Comparison of ENCODE assay signal across 24 cellular contexts in the genomic region with DNA sequence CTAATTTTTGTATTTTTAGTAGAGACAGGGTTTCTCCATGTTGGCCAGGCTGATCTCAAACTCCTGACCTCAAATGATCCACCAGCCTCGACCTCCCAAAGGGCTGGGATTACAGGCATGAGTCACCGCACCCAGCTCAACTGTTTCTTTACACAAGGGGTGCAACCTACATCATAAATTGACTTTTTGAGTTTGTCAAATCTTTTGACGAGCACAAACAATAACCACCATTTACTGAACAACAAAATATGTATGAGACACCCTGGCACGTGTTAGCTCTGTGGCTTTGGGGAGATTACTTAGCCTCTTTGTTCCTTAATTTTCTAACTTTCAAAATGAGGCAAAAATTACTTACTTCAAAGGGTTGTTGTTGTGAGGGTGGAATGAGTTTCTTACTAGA. TPM values are rescaled to one million over a fixed set of nuclear protein-coding genes. Genes with fewer than 3 reads are reported as not detected.
"Had no signal": no experiment of that assay in that cellular context is flagged by ENCODE, and none has a peak within 500 bp of the region (broad histone marks: within the 10 kb centered on the region; RNA-seq: fewer than 3 reads in every experiment).

No MANE protein-coding gene starts in this region.

- H3K4me3 ChIP-seq: body of pancreas, gastroesophageal sphincter, heart right ventricle, lung, tibial nerve, vagina had no signal

- H3K27ac ChIP-seq: body of pancreas, gastroesophageal sphincter, heart right ventricle, tibial nerve, vagina had no signal

- H3K36me3 Mint-ChIP-seq: activated naive CD4-positive, alpha-beta T cell treated with anti-CD3 and anti-CD28 coated beads, Interleukin-2, amount 50 U/mL, for 72 hours; mesothelial cell of epicardium; stimulated activated naive B cell treated with anti-CD40 and anti-IgM and Interleukin-4, amounts not matched to agents 10 μg/mL and 1 μg/mL and 100 μg/mL, for 72 hours had no signal

- H3K4me3 Mint-ChIP-seq: activated CD4-positive, alpha-beta T cell treated with anti-CD3 and anti-CD28 coated beads, Interleukin-2, amount 10 ng/mL, durations not matched to agents 7 days and 5 days; activated T-cell treated with anti-CD3 and anti-CD28 coated beads, Interleukin-2, amount 50 U/mL, for 72 hours; mesothelial cell of epicardium; neural crest cell; stimulated activated naive B cell treated with anti-CD40 and anti-IgM and Interleukin-4, amounts not matched to agents 10 μg/mL and 1 μg/mL and 100 μg/mL, for 72 hours; T-helper 2 cell treated with Interferon-gamma antibody and Interleukin-4, amounts not matched to agents 5 μg/mL and 100 μg/mL, for 36 hours had no signal

- DNase-seq: activated CD4-positive, alpha-beta T cell treated with anti-CD3 and anti-CD28 coated beads, Interleukin-2, amount 10 ng/mL, durations not matched to agents 7 days and 5 days; activated CD4-positive, CD25-positive, alpha-beta regulatory T cell; activated CD8-positive, alpha-beta memory T cell treated with anti-CD3 and anti-CD28 coated beads, Interleukin-2, amount 50 U/mL, for 48 hours; activated gamma-delta T cell; activated T-cell treated with anti-CD3 and anti-CD28 coated beads, Interleukin-2, amount 50 U/mL, for 72 hours; amygdala; body of pancreas; effector CD8-positive, alpha-beta T cell; heart right ventricle; stimulated activated CD4-positive, alpha-beta T cell treated with anti-CD3 and anti-CD28 coated beads, Interleukin-15, amount 100 ng/mL, for 24 hours; stimulated activated CD4-positive, alpha-beta T cell treated with anti-CD3 and anti-CD28 coated beads, Interleukin-4, amount 100 ng/mL, for 1 hour; stimulated activated naive B cell treated with anti-CD40 and anti-IgM and Interleukin-4, amounts not matched to agents 10 μg/mL and 1 μg/mL and 100 μg/mL, for 72 hours; substantia nigra had no signal

- H3K4me1 Mint-ChIP-seq: activated CD4-positive, alpha-beta T cell treated with anti-CD3 and anti-CD28 coated beads, Interleukin-2, amount 10 ng/mL, durations not matched to agents 7 days and 5 days; mesothelial cell of epicardium; neural crest cell; stimulated activated naive B cell treated with anti-CD40 and anti-IgM and Interleukin-4, amounts not matched to agents 10 μg/mL and 1 μg/mL and 100 μg/mL, for 72 hours had no signal

- H3K27me3 Mint-ChIP-seq: activated CD4-positive, alpha-beta T cell treated with anti-CD3 and anti-CD28 coated beads, Interleukin-2, amount 10 ng/mL, durations not matched to agents 7 days and 5 days had no signal

- ATAC-seq: activated naive CD4-positive, alpha-beta T cell treated with anti-CD3 and anti-CD28 coated beads, Interleukin-2, amount 50 U/mL, for 72 hours; activated T-cell treated with anti-CD3 and anti-CD28 coated beads, Interleukin-2, amount 50 U/mL, for 72 hours; body of pancreas; gastroesophageal sphincter; heart right ventricle; stimulated activated naive B cell treated with anti-CD40 and anti-IgM and Interleukin-4, amounts not matched to agents 10 μg/mL and 1 μg/mL and 100 μg/mL, for 72 hours had no signal

- H3K9me3 Mint-ChIP-seq: activated CD4-positive, alpha-beta T cell treated with anti-CD3 and anti-CD28 coated beads, Interleukin-2, amount 10 ng/mL, durations not matched to agents 7 days and 5 days; activated naive CD4-positive, alpha-beta T cell treated with anti-CD3 and anti-CD28 coated beads, Interleukin-2, amount 50 U/mL, for 72 hours; mesothelial cell of epicardium; neural crest cell; stimulated activated naive B cell treated with anti-CD40 and anti-IgM and Interleukin-4, amounts not matched to agents 10 μg/mL and 1 μg/mL and 100 μg/mL, for 72 hours; T-helper 2 cell treated with Interferon-gamma antibody and Interleukin-4, amounts not matched to agents 5 μg/mL and 100 μg/mL, for 36 hours had no signal

- H3K27me3 ChIP-seq: body of pancreas, tibial nerve, vagina had no signal

- H3K9me3 ChIP-seq: body of pancreas, gastroesophageal sphincter, heart right ventricle, vagina had no signal

- H3K4me1 ChIP-seq: body of pancreas, gastroesophageal sphincter, heart right ventricle, tibial nerve, vagina had no signal

- H3K27ac Mint-ChIP-seq: activated CD4-positive, alpha-beta T cell treated with anti-CD3 and anti-CD28 coated beads, Interleukin-2, amount 10 ng/mL, durations not matched to agents 7 days and 5 days; activated naive CD4-positive, alpha-beta T cell treated with anti-CD3 and anti-CD28 coated beads, Interleukin-2, amount 50 U/mL, for 72 hours; activated T-cell treated with anti-CD3 and anti-CD28 coated beads, Interleukin-2, amount 50 U/mL, for 72 hours; mesothelial cell of epicardium; stimulated activated naive B cell treated with anti-CD40 and anti-IgM and Interleukin-4, amounts not matched to agents 10 μg/mL and 1 μg/mL and 100 μg/mL, for 72 hours; T-helper 2 cell treated with Interferon-gamma antibody and Interleukin-4, amounts not matched to agents 5 μg/mL and 100 μg/mL, for 36 hours had no signal

- H3K36me3 ChIP-seq: gastroesophageal sphincter, heart right ventricle, tibial nerve, vagina had no signal

RNA-seq across cellular contexts. Expression of gene SLC34A2, which starts 23.5 kb away (rescaled TPM):
- total RNA-seq: activated CD4-positive, alpha-beta T cell treated with anti-CD3 and anti-CD28 coated beads, Interleukin-2, amount 10 ng/mL, durations not matched to agents 7 days and 5 days; activated naive CD4-positive, alpha-beta T cell treated with anti-CD3 and anti-CD28 coated beads, Interleukin-2, amount 50 U/mL, for 72 hours; activated T-cell treated with anti-CD3 and anti-CD28 coated beads, Interleukin-2, amount 50 U/mL, for 72 hours; myocyte; neural crest cell; osteocyte; pulmonary artery endothelial cell; tibial nerve; vagina had no signal
